8 cellular contexts compared by ENCODE assay signal in the genomic region with DNA sequence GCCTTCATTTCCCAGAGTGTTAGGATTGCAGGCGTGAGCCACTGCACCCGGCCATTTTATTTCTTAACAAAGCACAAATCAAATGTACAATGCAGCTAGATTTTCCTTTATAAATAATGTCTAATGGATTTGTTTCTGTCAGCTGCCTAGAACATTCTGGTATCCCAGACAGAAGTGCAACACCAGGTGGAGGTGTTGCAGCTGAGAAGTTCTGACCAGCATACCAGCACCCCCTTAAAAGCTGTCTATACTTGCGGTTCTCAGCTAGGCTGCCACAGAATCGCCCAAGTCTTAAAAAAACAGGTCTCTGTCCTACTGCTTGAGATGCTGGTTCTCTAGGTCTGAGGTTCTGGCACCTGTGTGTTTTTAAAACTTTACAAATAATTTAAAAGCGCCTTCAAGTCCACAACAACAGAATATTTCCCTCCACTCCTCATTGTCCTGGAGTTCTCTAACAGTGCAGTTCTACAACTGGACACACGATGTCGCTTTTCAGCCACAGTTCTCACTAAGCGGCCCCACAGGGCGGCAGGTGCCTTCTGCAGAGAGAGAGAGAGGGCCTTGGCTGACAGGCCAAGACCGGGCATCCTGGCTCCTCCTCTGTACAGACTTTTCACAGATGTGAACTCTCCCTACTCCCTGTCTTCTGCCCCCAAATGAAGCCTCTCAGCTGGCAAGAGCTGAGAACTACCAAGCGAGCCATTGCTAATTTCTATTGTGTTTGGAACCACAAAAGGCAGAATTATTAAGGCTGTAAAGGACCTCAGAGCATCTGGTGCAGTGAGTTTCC. TPM values are rescaled to one million over a fixed set of nuclear protein-coding genes. Genes with fewer than 3 reads are reported as not detected.
DNase-seq lines count a peak whose midpoint lies in the region; ATAC-seq and TF ChIP-seq lines count a peak whose summit lies in the region.

No MANE protein-coding gene starts in this region.

- H3K4me3 ChIP-seq in MM.1S (ENCODE audit: low read length) = no peak overlapping the region
- no peak overlapping the region for H3K4me3 ChIP-seq in neutrophil (ENCODE audit: low read depth in 1 of 2, low read length in 1 of 2)
- H3K4me3 ChIP-seq in testis = no peak overlapping the region

- H3K27ac ChIP-seq in MM.1S (ENCODE audit: low read length) = no peak overlapping the region
- no peak overlapping the region for H3K27ac ChIP-seq in RWPE1
- H3K27ac ChIP-seq in neutrophil = no peak overlapping the region
- no peak overlapping the region for H3K27ac ChIP-seq in testis

- H3K9me3 ChIP-seq in MM.1S (replicated peaks; ENCODE audit: insufficient read depth, low read length) = no peaks in the 10 kb centered on the region
- H3K9me3 ChIP-seq in neutrophil = no peaks in the 10 kb centered on the region
- H3K9me3 ChIP-seq in testis = no peaks in the 10 kb centered on the region

- no peaks in the 10 kb centered on the region for H3K79me2 ChIP-seq in MM.1S (ENCODE audit: low read length)

- 30 to 33% methylated on average over 11 of the region's 11 CpGs for WGBS in testis, 2 donors

- peaks cover 9% of the 10 kb centered on the region for H3K27me3 Mint-ChIP-seq in activated T-helper 2 cell treated with anti-CD3 and anti-CD28 coated beads, Interferon-gamma antibody, Interleukin-2, Interleukin-4, amounts not matched to agents 10 μg/mL and 5 μg/mL and 100 μg/mL, durations not matched to agents 14 hours and 24 hours and 36 hours (ENCODE audit: low read depth)

- no peaks in the 10 kb centered on the region for H3K9me2 ChIP-seq in MM.1S (replicated peaks; ENCODE audit: insufficient read depth, low read length)

- H3K4me2 ChIP-seq in MM.1S (ENCODE audit: low read depth, low read length) = no peak overlapping the region

- H3K9ac ChIP-seq in MM.1S (ENCODE audit: low read length) = no peak overlapping the region

- CTCF ChIA-PET in RWPE1 (lab: Yijun Ruan, JAX) = interaction anchor here (0.6 to 10.8 kb wide), 10 partner anchors 10 to 152 kb away, joined by 3 to 181 read pairs (median 4); a partner anchor contains a TSS

- peak; percentile 54 for DNase-seq in GM04504 (ENCODE audit: low read depth)
- peak; percentile 83 for DNase-seq in MM.1S
- peak; percentile 76 for DNase-seq in RWPE1 (ENCODE audit: low spot score)
- peak; percentile 65 for DNase-seq in activated T-helper 2 cell treated with anti-CD3 and anti-CD28 coated beads, Interferon-gamma antibody, Interleukin-2, Interleukin-4, amounts not matched to agents 10 μg/mL and 5 μg/mL and 100 μg/mL, durations not matched to agents 14 hours and 24 hours and 36 hours (ENCODE audit: low spot score)
- peak; percentile 59 for DNase-seq in foreskin melanocyte
- peak; percentile 90 for DNase-seq in testis

- ATAC-seq in HG02588 (IDR thresholded peaks at IDR 0.05; ENCODE audit: unreplicated experiment) = no peak

- intact Hi-C loops in activated T-helper 2 cell treated with anti-CD3 and anti-CD28 coated beads, Interferon-gamma antibody, Interleukin-2, Interleukin-4, amounts not matched to agents 10 μg/mL and 5 μg/mL and 100 μg/mL, durations not matched to agents 14 hours and 24 hours and 36 hours (cut with micrococcal nuclease) = loop anchor here (1.0 kb wide), 1 partner anchor 66 kb away; no protein-coding TSS in a partner anchor
- intact Hi-C loops in testis (cut with DNase I; ENCODE audit: low total_unique reads) = loop anchor here (2.0 kb wide), 1 partner anchor 67 kb away; no protein-coding TSS in a partner anchor

- no peaks in the 10 kb centered on the region for H4K20me1 ChIP-seq in MM.1S (ENCODE audit: insufficient read depth, low read length)

- H3K9me3 Mint-ChIP-seq in activated T-helper 2 cell treated with anti-CD3 and anti-CD28 coated beads, Interferon-gamma antibody, Interleukin-2, Interleukin-4, amounts not matched to agents 10 μg/mL and 5 μg/mL and 100 μg/mL, durations not matched to agents 14 hours and 24 hours and 36 hours = peaks cover 3% of the 10 kb centered on the region

- no peak overlapping the region for H2AFZ ChIP-seq in MM.1S (ENCODE audit: low read length)

- POLR2A ChIA-PET in RWPE1 (lab: Yijun Ruan, JAX; ENCODE audit: low non-redundant PET) = no interaction called here

- H3K36me3 Mint-ChIP-seq in activated T-helper 2 cell treated with anti-CD3 and anti-CD28 coated beads, Interferon-gamma antibody, Interleukin-2, Interleukin-4, amounts not matched to agents 10 μg/mL and 5 μg/mL and 100 μg/mL, durations not matched to agents 14 hours and 24 hours and 36 hours (ENCODE audit: low read depth) = no peaks in the 10 kb centered on the region

- peak; percentile 89 for TF ChIP-seq CTCF in MM.1S (IDR thresholded peaks at IDR 0.05; ENCODE audit: low read length)
- peak; percentile 88 for TF ChIP-seq CTCF in RWPE1 (conservative IDR thresholded peaks at IDR 0.05; ENCODE audit: low read depth)
- TF ChIP-seq CTCF in neutrophil (IDR thresholded peaks at IDR 0.05) = peak; percentile 65
- TF ChIP-seq CTCF in testis (IDR thresholded peaks at IDR 0.05) = peak; percentile 82 to 89 (median 88)

- no peak overlapping the region for H3K27ac Mint-ChIP-seq in activated T-helper 2 cell treated with anti-CD3 and anti-CD28 coated beads, Interferon-gamma antibody, Interleukin-2, Interleukin-4, amounts not matched to agents 10 μg/mL and 5 μg/mL and 100 μg/mL, durations not matched to agents 14 hours and 24 hours and 36 hours

- no peak overlapping the region for H3K4me3 Mint-ChIP-seq in activated T-helper 2 cell treated with anti-CD3 and anti-CD28 coated beads, Interferon-gamma antibody, Interleukin-2, Interleukin-4, amounts not matched to agents 10 μg/mL and 5 μg/mL and 100 μg/mL, durations not matched to agents 14 hours and 24 hours and 36 hours (ENCODE audit: low read depth)

- H3K36me3 ChIP-seq in MM.1S (replicated peaks; ENCODE audit: insufficient read depth, low read length) (no peaks in the 10 kb centered on the region), neutrophil (no peaks in the 10 kb centered on the region), testis (ENCODE audit: low read depth, missing control alignments) (no peaks in the 10 kb centered on the region)

- no peaks in the 10 kb centered on the region for H3F3A ChIP-seq in MM.1S (ENCODE audit: insufficient read depth, low read length)

- no peaks in the 10 kb centered on the region for H3K4me1 Mint-ChIP-seq in activated T-helper 2 cell treated with anti-CD3 and anti-CD28 coated beads, Interferon-gamma antibody, Interleukin-2, Interleukin-4, amounts not matched to agents 10 μg/mL and 5 μg/mL and 100 μg/mL, durations not matched to agents 14 hours and 24 hours and 36 hours (ENCODE audit: low read depth)

- H3K27me3 ChIP-seq in MM.1S (replicated peaks; ENCODE audit: insufficient read depth, low read length) (peaks cover 76% of the 10 kb centered on the region), neutrophil (peaks cover 28% of the 10 kb centered on the region), testis (no peaks in the 10 kb centered on the region)

- no peak for TF ChIP-seq POLR2A in testis (IDR thresholded peaks at IDR 0.05)

- H3K4me1 ChIP-seq in MM.1S (ENCODE audit: low read length) (no peaks in the 10 kb centered on the region), neutrophil (ENCODE audit: control insufficient read depth in 1 of 2, insufficient read depth in 1 of 2, low read depth in 1 of 2, low read length in 1 of 2) (no peaks in the 10 kb centered on the region), testis (peaks cover 11% of the 10 kb centered on the region)

RNA-seq across cellular contexts. Expression of a gene that starts 32.6 kb away (rescaled TPM):
- 1.4 and 1.8 TPM in 2 replicates for total RNA-seq in activated T-helper 2 cell treated with anti-CD3 and anti-CD28 coated beads, Interferon-gamma antibody, Interleukin-2, Interleukin-4, amounts not matched to agents 10 μg/mL and 5 μg/mL and 100 μg/mL, durations not matched to agents 14 hours and 24 hours and 36 hours
- total RNA-seq in testis = 1 to 10 TPM in 1 of 2 donors, under 1 TPM in 1; 0.12 to 2.8 TPM
- polyA plus RNA-seq in testis (ENCODE audit: insufficient read depth, low read depth, low replicate concordance) = 6.1 TPM
